11 cellular contexts compared by ENCODE assay signal in the genomic region with DNA sequence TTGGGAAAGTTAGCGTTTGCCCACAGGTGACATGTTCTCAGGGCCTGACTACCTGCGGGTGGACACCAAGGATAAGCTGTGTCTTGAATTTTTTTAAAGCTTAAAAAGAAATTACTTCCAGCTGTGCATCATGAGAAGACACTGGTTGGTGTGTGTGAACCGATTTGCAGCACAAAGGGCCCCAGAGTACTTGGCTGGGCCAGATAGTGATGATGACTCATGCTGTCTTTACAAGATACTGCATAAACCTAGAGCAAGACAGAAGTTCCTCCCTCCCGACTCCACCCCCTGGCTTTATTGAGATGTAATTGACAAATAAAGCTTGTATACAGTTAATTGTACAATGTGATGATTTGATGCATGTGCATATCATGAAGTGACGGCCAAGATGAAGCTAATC.
DNase-seq lines count a peak whose midpoint lies in the region; ATAC-seq, FAIRE-seq and TF ChIP-seq lines count a peak whose summit lies in the region.
"Had no signal": no experiment of that assay in that cellular context is flagged by ENCODE, and none has a peak within 500 bp of the region (broad histone marks: within the 10 kb centered on the region; RNA-seq: fewer than 3 reads in every experiment).

No MANE protein-coding gene starts in this region.

- dilution Hi-C loops in keratinocyte (cut with MboI; ENCODE audit: extremely low pct_ligation_motif_present, low sequenced_read_pairs): no loop called here

- H3K27ac ChIP-seq in brain microvascular endothelial cell (peak overlapping the region; percentile 91), keratinocyte (ENCODE audit: control insufficient read depth, insufficient read depth, low read length) (no peak overlapping the region)

- H4K20me1 ChIP-seq in keratinocyte (ENCODE audit: control insufficient read depth, extremely low read depth, insufficient read depth, low read length): no peaks in the 10 kb centered on the region

- DNase-seq in AG04449 (ENCODE audit: low read depth, low spot score): peak; percentile 66
- peak; percentile 81 for DNase-seq in LHCN-M2 (ENCODE audit: low read depth)
- DNase-seq in brain microvascular endothelial cell: peak; percentile 98
- no peak for DNase-seq in keratinocyte (ENCODE audit: low read depth, low spot score)
- DNase-seq in mucosa of gallbladder (ENCODE audit: low spot score): no peak
- DNase-seq in activated CD8-positive, alpha-beta memory T cell treated with anti-CD3 and anti-CD28 coated beads, Interleukin-2, amount 50 U/mL, for 48 hours: no peak
- DNase-seq in central memory CD4-positive, alpha-beta T cell: no peak
- DNase-seq: activated T-cell treated with anti-CD3 and anti-CD28 coated beads, Interleukin-2, amount 50 U/mL, for 24 hours; NCI-H187 treated with DMSO at 0.1 percent for 48 hours had no signal

- no peak overlapping the region for H3K4me3 ChIP-seq in AG04449 (ENCODE audit: low read depth, low read length)
- H3K4me3 ChIP-seq in brain microvascular endothelial cell (ENCODE audit: low read depth, low read length): no peak overlapping the region
- H3K4me3 ChIP-seq in keratinocyte (ENCODE audit: control insufficient read depth in 2 of 3, extremely low read depth in 1 of 3, insufficient read depth in 2 of 3, low read depth in 1 of 3, low read length in 3 of 3): no peak overlapping the region

- POLR2A ChIA-PET in AG04449 (lab: Yijun Ruan, JAX): interaction anchor here (1.0 kb wide), 1 partner anchor 71 kb away, joined by 4 read pairs; no protein-coding TSS in a partner anchor

- no peaks in the 10 kb centered on the region for H3K79me2 ChIP-seq in keratinocyte (ENCODE audit: control insufficient read depth, insufficient read depth, low read length)

- H3K36me3 ChIP-seq in brain microvascular endothelial cell (replicated peaks) (no peaks in the 10 kb centered on the region), keratinocyte (ENCODE audit: control insufficient read depth in 2 of 2, extremely low read depth in 1 of 2, insufficient read depth in 2 of 2, low read length in 2 of 2) (no peaks in the 10 kb centered on the region)

- TF ChIP-seq CTCF in AG04449 (IDR thresholded peaks at IDR 0.05; ENCODE audit: insufficient read depth, low read length, missing control alignments) (no peak), brain microvascular endothelial cell (IDR thresholded peaks at IDR 0.05; ENCODE audit: low read depth, low read length, missing control alignments) (peak; percentile 16), keratinocyte (optimal IDR thresholded peaks at IDR 0.05 in 1 of 3, IDR thresholded peaks at IDR 0.05 in 1 of 3, conservative IDR thresholded peaks at IDR 0.05 in 1 of 3; ENCODE audit: extremely low read depth in 1 of 3, insufficient read depth in 2 of 3, low read length in 3 of 3) (no peak)

- FAIRE-seq in keratinocyte (lab: Jason Lieb, UNC): peak; percentile 90

- CTCF ChIA-PET in AG04449 (lab: Yijun Ruan, JAX): interaction anchor here (0.7 to 2.0 kb wide), 4 partner anchors 13 to 559 kb away, joined by 3 to 5 read pairs (median 4); no protein-coding TSS in a partner anchor

- H3K27me3 ChIP-seq in brain microvascular endothelial cell (replicated peaks) (no peaks in the 10 kb centered on the region), keratinocyte (ENCODE audit: control insufficient read depth, extremely low read depth, insufficient read depth, low read length) (no peaks in the 10 kb centered on the region)

- peaks cover 8% of the 10 kb centered on the region for H3K4me1 ChIP-seq in keratinocyte (ENCODE audit: control insufficient read depth, extremely low read depth, insufficient read depth, low read length)
- H3K4me1 ChIP-seq: Caco-2 had no signal

- H3K9ac ChIP-seq in keratinocyte (ENCODE audit: control insufficient read depth, extremely low read depth, insufficient read depth, low read length): no peak overlapping the region

- H3K9me3 ChIP-seq in keratinocyte (ENCODE audit: control insufficient read depth, low read depth, low read length): no peaks in the 10 kb centered on the region
- H3K9me3 ChIP-seq: Caco-2 had no signal

- ATAC-seq in GM21423 (IDR thresholded peaks at IDR 0.05; ENCODE audit: unreplicated experiment): no peak

- in situ Hi-C loops in brain microvascular endothelial cell (cut with HindIII; ENCODE audit: low pct_ligation_motif_present, low sequenced_read_pairs): no loop called here

- H3K9me1 ChIP-seq in keratinocyte (ENCODE audit: control insufficient read depth, extremely low read depth, insufficient read depth, low read length): no peaks in the 10 kb centered on the region

- H2AFZ ChIP-seq in keratinocyte (ENCODE audit: control insufficient read depth, low read length): no peak overlapping the region

- no peak overlapping the region for H3K4me2 ChIP-seq in keratinocyte (ENCODE audit: control insufficient read depth, extremely low read depth, insufficient read depth, low read depth, low read length)

Comparison
In these comparisons a context has a peak if more than half of its experiments do, and no peak if none do; other contexts are left out.
1. DNase-seq: peak in AG04449 (single experiment), LHCN-M2 (single experiment) and brain microvascular endothelial cell (single experiment); none in keratinocyte (single experiment), mucosa of gallbladder (single experiment), activated CD8-positive, alpha-beta memory T cell treated with anti-CD3 and anti-CD28 coated beads, Interleukin-2, amount 50 U/mL, for 48 hours (single experiment) and central memory CD4-positive, alpha-beta T cell (single experiment).